Comparison of ENCODE assay signal across 20 cellular contexts in the genomic region with DNA sequence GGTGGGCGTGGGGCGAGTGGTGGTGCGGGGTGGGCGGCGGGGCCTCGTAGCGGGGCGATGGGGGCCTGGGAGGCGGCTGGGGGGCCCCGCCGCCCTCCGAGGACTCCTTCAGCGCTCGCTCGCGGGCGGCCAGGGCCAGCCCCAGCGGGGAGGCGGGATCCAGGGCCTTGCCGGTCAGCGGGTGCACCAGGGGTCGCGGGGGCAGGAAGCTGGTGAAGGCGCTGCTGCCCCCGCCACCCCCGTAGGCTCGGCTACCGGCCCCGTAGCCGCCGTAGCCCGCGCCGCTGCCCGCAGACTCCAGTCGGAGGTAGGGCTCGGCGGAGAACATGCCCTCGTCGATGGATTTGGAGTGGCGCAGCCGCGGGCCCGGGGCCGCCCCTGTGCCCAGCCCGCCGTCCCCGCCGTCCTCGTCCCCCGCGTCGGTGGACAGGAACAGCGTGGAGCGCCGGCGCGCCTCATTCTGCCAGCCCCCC. TPM values are rescaled to one million over a fixed set of nuclear protein-coding genes. Genes with fewer than 3 reads are reported as not detected.
"Had no signal": no experiment of that assay in that cellular context is flagged by ENCODE, and none has a peak within 500 bp of the region (broad histone marks: within the 10 kb centered on the region; RNA-seq: fewer than 3 reads in every experiment).

No MANE protein-coding gene starts in this region.

- H3K27ac ChIP-seq: brain microvascular endothelial cell, epithelial cell of prostate had no signal

- H3K9me3 Mint-ChIP-seq: activated naive CD8-positive, alpha-beta T cell treated with anti-CD3 and anti-CD28 coated beads, Interleukin-2, amount 10 ng/mL, durations not matched to agents 7 days and 5 days; T-helper 2 cell treated with Interferon-gamma antibody and Interleukin-4, amounts not matched to agents 5 μg/mL and 100 μg/mL, for 36 hours; type B pancreatic cell had no signal

- H3K36me3 ChIP-seq: brain microvascular endothelial cell had no signal

- H3K4me3 Mint-ChIP-seq: activated naive CD8-positive, alpha-beta T cell treated with anti-CD3 and anti-CD28 coated beads, Interleukin-2, amount 10 ng/mL, durations not matched to agents 7 days and 5 days; stimulated activated naive B cell treated with anti-CD40 and anti-IgM and Interleukin-4, amounts not matched to agents 10 μg/mL and 1 μg/mL and 100 μg/mL, for 72 hours; T-helper 2 cell treated with Interferon-gamma antibody and Interleukin-4, amounts not matched to agents 5 μg/mL and 100 μg/mL, for 36 hours; type B pancreatic cell had no signal

- H3K36me3 Mint-ChIP-seq: activated naive CD8-positive, alpha-beta T cell treated with anti-CD3 and anti-CD28 coated beads, Interleukin-2, amount 10 ng/mL, durations not matched to agents 7 days and 5 days; stimulated activated naive B cell treated with anti-CD40 and anti-IgM and Interleukin-4, amounts not matched to agents 10 μg/mL and 1 μg/mL and 100 μg/mL, for 72 hours; type B pancreatic cell had no signal

- H3K27ac Mint-ChIP-seq: activated naive CD8-positive, alpha-beta T cell treated with anti-CD3 and anti-CD28 coated beads, Interleukin-2, amount 10 ng/mL, durations not matched to agents 7 days and 5 days; stimulated activated naive B cell treated with anti-CD40 and anti-IgM and Interleukin-4, amounts not matched to agents 10 μg/mL and 1 μg/mL and 100 μg/mL, for 72 hours; T-helper 2 cell treated with Interferon-gamma antibody and Interleukin-4, amounts not matched to agents 5 μg/mL and 100 μg/mL, for 36 hours; type B pancreatic cell had no signal

- DNase-seq: activated CD4-positive, alpha-beta T cell treated with anti-CD3 and anti-CD28 coated beads, Interleukin-2, amount 50 U/mL, for 1 hour; activated naive CD4-positive, alpha-beta T cell; activated naive CD8-positive, alpha-beta T cell treated with anti-CD3 and anti-CD28 coated beads, Interleukin-2, amount 10 ng/mL, durations not matched to agents 7 days and 5 days; anterior cingulate cortex; brain microvascular endothelial cell; effector memory CD4-positive, alpha-beta T cell; foreskin melanocyte; head of caudate nucleus; midbrain; stimulated activated CD4-positive, alpha-beta T cell treated with anti-CD3 and anti-CD28 coated beads, Interleukin-2, amount 100 ng/mL, for 48 hours; stimulated activated naive B cell treated with anti-CD40 and anti-IgM and Interleukin-4, amounts not matched to agents 10 μg/mL and 1 μg/mL and 100 μg/mL, for 72 hours; substantia nigra had no signal

- H3K4me1 Mint-ChIP-seq: activated naive CD8-positive, alpha-beta T cell treated with anti-CD3 and anti-CD28 coated beads, Interleukin-2, amount 10 ng/mL, durations not matched to agents 7 days and 5 days had no signal

- ATAC-seq: stimulated activated naive B cell treated with anti-CD40 and anti-IgM and Interleukin-4, amounts not matched to agents 10 μg/mL and 1 μg/mL and 100 μg/mL, for 72 hours had no signal

- FAIRE-seq: islet of Langerhans had no signal

RNA-seq across cellular contexts. Expression of gene C19orf81, which starts 18.6 kb away (rescaled TPM):
- total RNA-seq: fibroblast of lung, lung microvascular endothelial cell, myocyte had no signal
- polyA plus RNA-seq: fibroblast of lung had no signal

RNA-seq across cellular contexts. Expression of gene SYT3, which starts 28.1 kb away (rescaled TPM):
- total RNA-seq: fibroblast of lung, myocyte had no signal
- polyA plus RNA-seq: fibroblast of lung had no signal

RNA-seq across cellular contexts. Expression of gene SHANK1, which starts 51.8 kb away (rescaled TPM):
- total RNA-seq: activated CD8-positive, alpha-beta memory T cell treated with anti-CD3 and anti-CD28 coated beads for 36 hours; activated naive CD8-positive, alpha-beta T cell treated with anti-CD3 and anti-CD28 coated beads, Interleukin-2, amount 10 ng/mL, durations not matched to agents 7 days and 5 days; lung microvascular endothelial cell had no signal
